Comparison of ENCODE assay signal across 1 cellular context in genomic region chr4:181432347-181432746, GRCh38.
TF ChIP-seq lines count a peak whose summit lies in the region.

No MANE protein-coding gene starts in this region.

TF ChIP-seq in H1, 55 proteins besides CTCF, POLR2A, EP300 and RAD21 (continued from another document):
- TF ChIP-seq, protein P1, sequence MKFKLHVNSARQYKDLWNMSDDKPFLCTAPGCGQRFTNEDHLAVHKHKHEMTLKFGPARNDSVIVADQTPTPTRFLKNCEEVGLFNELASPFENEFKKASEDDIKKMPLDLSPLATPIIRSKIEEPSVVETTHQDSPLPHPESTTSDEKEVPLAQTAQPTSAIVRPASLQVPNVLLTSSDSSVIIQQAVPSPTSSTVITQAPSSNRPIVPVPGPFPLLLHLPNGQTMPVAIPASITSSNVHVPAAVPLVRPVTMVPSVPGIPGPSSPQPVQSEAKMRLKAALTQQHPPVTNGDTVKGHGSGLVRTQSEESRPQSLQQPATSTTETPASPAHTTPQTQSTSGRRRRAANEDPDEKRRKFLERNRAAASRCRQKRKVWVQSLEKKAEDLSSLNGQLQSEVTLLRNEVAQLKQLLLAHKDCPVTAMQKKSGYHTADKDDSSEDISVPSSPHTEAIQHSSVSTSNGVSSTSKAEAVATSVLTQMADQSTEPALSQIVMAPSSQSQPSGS (IDR thresholded peaks at IDR 0.05; ENCODE audit: low read length), result no peak
- TF ChIP-seq SIX5 (IDR thresholded peaks at IDR 0.05; ENCODE audit: low read depth, low read length), result no peak
- TF ChIP-seq HDAC2 (IDR thresholded peaks at IDR 0.05; ENCODE audit: borderline replicate concordance in 1 of 2, low read depth in 2 of 2, low read length in 2 of 2), result no peak
- no peak for TF ChIP-seq TAF7 (optimal IDR thresholded peaks at IDR 0.05; ENCODE audit: borderline replicate concordance, low read depth, low read length)
- no peak for TF ChIP-seq NANOG (IDR thresholded peaks at IDR 0.05; ENCODE audit: insufficient read depth, low read depth, low read length, poor library complexity, severe bottlenecking)
- TF ChIP-seq JUN (IDR thresholded peaks at IDR 0.05; ENCODE audit: low read depth, low read length), result no peak
- no peak for TF ChIP-seq CEBPB (IDR thresholded peaks at IDR 0.05; ENCODE audit: low read depth, low read length)
- no peak for TF ChIP-seq EZH2 (IDR thresholded peaks at IDR 0.05; ENCODE audit: low read depth, low read length, severe bottlenecking)
- TF ChIP-seq SIRT6 (IDR thresholded peaks at IDR 0.05; ENCODE audit: low read length), result no peak
- no peak for TF ChIP-seq RBBP5 (IDR thresholded peaks at IDR 0.05; ENCODE audit: borderline replicate concordance, low read depth, low read length)
- no peak for TF ChIP-seq USF2 (IDR thresholded peaks at IDR 0.05; ENCODE audit: low read length)
- no peak for TF ChIP-seq CBX8 (IDR thresholded peaks at IDR 0.05; ENCODE audit: borderline replicate concordance, low read depth, low read length)
- TF ChIP-seq EGR1 (IDR thresholded peaks at IDR 0.05; ENCODE audit: borderline replicate concordance, low read depth, low read length), result no peak
